ENCODE assay signal across 2 cellular contexts in genomic region chr12:104297477-104298113, GRCh38.
TF ChIP-seq lines count a peak whose summit lies in the region.

No MANE protein-coding gene starts in this region.

TF ChIP-seq in endothelial cell of umbilical vein, 7 proteins besides CTCF, POLR2A, EP300 and RAD21:
- TF ChIP-seq GATA2 (IDR thresholded peaks at IDR 0.05; ENCODE audit: insufficient read depth, insufficient read length, low read depth, low read length) (no peak), JUN (IDR thresholded peaks at IDR 0.05; ENCODE audit: borderline replicate concordance, insufficient read depth, insufficient read length, low read depth) (no peak), POLR2AphosphoS5 (IDR thresholded peaks at IDR 0.05; ENCODE audit: insufficient read depth, low read depth, low read length) (no peak), FOS (IDR thresholded peaks at IDR 0.05; ENCODE audit: borderline replicate concordance, insufficient read depth, low read length) (no peak), EZH2 (IDR thresholded peaks at IDR 0.05; ENCODE audit: borderline replicate concordance, low read depth, low read length, severe bottlenecking) (no peak), MYC (IDR thresholded peaks at IDR 0.05; ENCODE audit: low read depth, low read length) (no peak)
- TF ChIP-seq, protein P1, sequence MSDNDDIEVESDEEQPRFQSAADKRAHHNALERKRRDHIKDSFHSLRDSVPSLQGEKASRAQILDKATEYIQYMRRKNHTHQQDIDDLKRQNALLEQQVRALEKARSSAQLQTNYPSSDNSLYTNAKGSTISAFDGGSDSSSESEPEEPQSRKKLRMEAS (IDR thresholded peaks at IDR 0.05; ENCODE audit: insufficient read depth, insufficient read length): no peak

TF ChIP-seq in HepG2, 621 proteins besides CTCF, POLR2A, EP300 and RAD21:
- TF ChIP-seq ZC3H4 (CRISPR knock-in tag; IDR thresholded peaks at IDR 0.05; ENCODE audit: borderline replicate concordance) (no peak), CBFB (CRISPR knock-in tag; IDR thresholded peaks at IDR 0.05) (no peak), CC2D1A (CRISPR knock-in tag; IDR thresholded peaks at IDR 0.05) (no peak), ZNF232 (CRISPR knock-in tag; IDR thresholded peaks at IDR 0.05; ENCODE audit: borderline replicate concordance) (no peak), BCL6 (CRISPR knock-in tag; IDR thresholded peaks at IDR 0.05) (no peak), ELF4 (CRISPR knock-in tag; IDR thresholded peaks at IDR 0.05; ENCODE audit: borderline replicate concordance) (no peak), ZNF296 (CRISPR knock-in tag; conservative IDR thresholded peaks at IDR 0.05) (no peak), GATAD1 (CRISPR knock-in tag; IDR thresholded peaks at IDR 0.05) (no peak), HDAC2 (CRISPR knock-in tag; IDR thresholded peaks at IDR 0.05) (no peak), POGZ (CRISPR knock-in tag; IDR thresholded peaks at IDR 0.05) (no peak), NFE2 (CRISPR knock-in tag; IDR thresholded peaks at IDR 0.05) (no peak), AGO1 (IDR thresholded peaks at IDR 0.05; ENCODE audit: low read depth, low read length, poor library complexity, severe bottlenecking) (no peak)
